Comparison of ENCODE assay signal across 23 cellular contexts in the genomic region with DNA sequence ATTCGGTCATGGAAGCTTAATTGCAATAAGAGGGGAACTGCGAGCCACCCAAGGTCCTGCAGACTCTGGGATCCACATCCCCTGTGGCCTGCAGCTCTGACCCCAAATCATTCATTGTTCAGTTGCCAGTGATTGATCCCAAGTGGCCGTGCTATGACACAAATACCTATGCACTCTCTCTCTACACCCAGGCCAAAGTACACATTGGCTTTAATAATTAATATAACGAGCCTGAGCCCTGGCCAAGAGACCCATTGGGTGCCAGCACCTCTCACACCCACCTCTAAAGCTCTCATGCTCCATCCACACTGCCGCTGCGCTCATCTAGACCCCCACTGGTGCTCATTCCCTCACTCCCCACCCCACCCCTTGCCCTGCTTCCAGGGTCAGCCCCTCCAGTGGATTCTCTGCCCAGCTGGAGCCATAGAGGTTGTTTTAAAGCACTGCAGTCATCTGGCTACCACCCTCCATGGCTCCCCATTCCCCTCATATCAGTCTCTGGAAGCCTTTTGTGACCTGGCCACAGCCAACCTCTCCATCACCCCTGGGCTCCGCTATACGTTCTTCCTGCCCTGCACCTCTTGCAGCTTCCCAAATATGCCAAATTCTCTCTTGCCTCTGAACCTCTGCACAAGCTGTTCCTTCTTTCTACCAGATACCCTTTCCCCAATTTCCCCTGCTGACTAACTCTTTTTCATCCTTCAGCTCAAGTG. TPM values are rescaled to one million over a fixed set of nuclear protein-coding genes. Genes with fewer than 3 reads are reported as not detected.
A peak's percentile ranks its signal among the peaks of the same experiment; 100 is the strongest.
DNase-seq lines count a peak whose midpoint lies in the region; ATAC-seq, FAIRE-seq and TF ChIP-seq lines count a peak whose summit lies in the region.
"Had no signal": no experiment of that assay in that cellular context is flagged by ENCODE, and none has a peak within 500 bp of the region (broad histone marks: within the 10 kb centered on the region; RNA-seq: fewer than 3 reads in every experiment).

No MANE protein-coding gene starts in this region.

- TF ChIP-seq RAD21 in K562 (CRISPR knock-in tag; conservative IDR thresholded peaks at IDR 0.05 in 1 of 2, IDR thresholded peaks at IDR 0.05 in 1 of 2) = no peak

- no peak overlapping the region for H2AFZ ChIP-seq in K562 (ENCODE audit: low read depth, low read length)

- TF ChIP-seq CTCF in HEK293 (tag by site-specific recombination; IDR thresholded peaks at IDR 0.05) (no peak), K562 (IDR thresholded peaks at IDR 0.05 in 2 of 3, conservative IDR thresholded peaks at IDR 0.05 in 1 of 3; ENCODE audit: insufficient read depth in 2 of 3, low read depth in 1 of 3, low read length in 3 of 3) (no peak), pancreas (IDR thresholded peaks at IDR 0.05) (no peak)

- no peak for DNase-seq in K562 (ENCODE audit: extremely low read depth in 1 of 4, low spot score in 3 of 4)
- DNase-seq in left lobe of liver (ENCODE audit: low spot score) = no peak
- no peak for DNase-seq in pancreas
- DNase-seq in NCI-H82 (lab: John Stamatoyannopoulos, UW) = no peak
- no peak for DNase-seq in SW480 (ENCODE audit: low spot score)
- DNase-seq: Calu3; DMS153; DND-41; KBM-7; NCI-H1105; NCI-H146; NCI-H1930; NCI-H2107; NCI-H446; NCI-H524 treated with DMSO at 0.1 percent for 48 hours; NCI-H774; NK-92 treated with Interleukin-12 subunit alpha and Interleukin-12 subunit beta, amount 100 ng/mL, for 24 hours; PC-3 had no signal

- BruUV-seq in K562 (replicated peaks; lab: Mats Ljungman, UMichigan) = no TSS peak

- FAIRE-seq in K562 (lab: Jason Lieb, UNC) = no peak
- no peak for FAIRE-seq in pancreas (lab: Jason Lieb, UNC)
- FAIRE-seq: GM12892, GM19239 had no signal

- H3K27ac ChIP-seq in HEK293 (ENCODE audit: extremely low read depth, low read depth, low read length) (no peak overlapping the region), K562 (ENCODE audit: extremely low read depth, low read depth, low read length) (no peak overlapping the region), pancreas (no peak overlapping the region)

- H3K4me2 ChIP-seq in K562 (ENCODE audit: insufficient read depth, low read length) = no peak overlapping the region

- H4K20me1 ChIP-seq in K562 (replicated peaks; ENCODE audit: control insufficient read depth, insufficient read depth, low read length) = no peaks in the 10 kb centered on the region

- H3K9me3 ChIP-seq in HEK293 (ENCODE audit: control insufficient read depth, insufficient read depth, low read depth, low read length) = no peaks in the 10 kb centered on the region
- H3K9me3 ChIP-seq in K562 (replicated peaks; ENCODE audit: control insufficient read depth, insufficient read depth, low read depth, low read length) = no peaks in the 10 kb centered on the region
- no peaks in the 10 kb centered on the region for H3K9me3 ChIP-seq in pancreas

- no peaks in the 10 kb centered on the region; the same call in 1 of the 2 replicates for H3K4me1 ChIP-seq in HEK293 (ENCODE audit: control insufficient read depth, insufficient read depth, low read length)
- H3K4me1 ChIP-seq in K562 (replicated peaks in 1 of 2; ENCODE audit: control insufficient read depth in 2 of 2, insufficient read depth in 2 of 2, low read length in 2 of 2) = peaks cover 13 to 24% of the 10 kb centered on the region in 2 experiments; a peak in 3 of 5 replicates
- H3K4me1 ChIP-seq in pancreas = no peaks in the 10 kb centered on the region

- no peak overlapping the region for H3K9ac ChIP-seq in K562 (ENCODE audit: insufficient read depth in 1 of 2, low read depth in 2 of 2, low read length in 2 of 2)

- in situ Hi-C loops in K562 (cut with MboI) = no loop called here

- CTCF ChIA-PET in HEK293 (lab: Yijun Ruan, JAX) (no interaction called here), K562 (lab: Yijun Ruan, JAX; ENCODE audit: low intra/inter-chr PET ratio) (no interaction called here)

- TF ChIP-seq POLR2A in K562 (conservative IDR thresholded peaks at IDR 0.05) = no peak

- POLR2A ChIA-PET in HEK293 (lab: Yijun Ruan, JAX) = no interaction called here
- POLR2A ChIA-PET in K562 (lab: Yijun Ruan, JAX) = interaction anchor here (0.5 to 1.0 kb wide), 2 partner anchors 14 to 469 kb away, joined by 3 read pairs; no protein-coding TSS in a partner anchor

- ATAC-seq in K562 = no peak
- peak; percentile 61 for ATAC-seq in left lobe of liver
- ATAC-seq in pancreas = peak in 3 of 4 donors; percentile 43 to 71 (median 49)
- ATAC-seq in GM19395 (IDR thresholded peaks at IDR 0.05; ENCODE audit: unreplicated experiment) = no peak
- ATAC-seq in GM19397 (IDR thresholded peaks at IDR 0.05; ENCODE audit: unreplicated experiment) = no peak
- ATAC-seq: PC-3 had no signal

- no peaks in the 10 kb centered on the region for H3K79me2 ChIP-seq in K562 (ENCODE audit: control insufficient read depth, insufficient read depth, low read length)

- 69% methylated on average over 8 of the region's 8 CpGs for WGBS in K562 (ENCODE audit: insufficient coverage, low coverage, missing lambda C conversion rate)
- WGBS in pancreas, 2 donors = 56 to 62% methylated on average over 8 of the region's 8 CpGs

- no peaks in the 10 kb centered on the region for H3K27me3 ChIP-seq in K562 (ENCODE audit: control insufficient read depth in 2 of 2, insufficient read depth in 2 of 2, low read length in 2 of 2)
- no peaks in the 10 kb centered on the region for H3K27me3 ChIP-seq in pancreas

- no peak for TF ChIP-seq EP300 in K562 (IDR thresholded peaks at IDR 0.05; ENCODE audit: low read length)

- H3K36me3 ChIP-seq in HEK293 (ENCODE audit: control insufficient read depth in 2 of 2, insufficient read depth in 1 of 2, low read length in 2 of 2) = no peaks in the 10 kb centered on the region
- no peaks in the 10 kb centered on the region for H3K36me3 ChIP-seq in K562 (ENCODE audit: control insufficient read depth, insufficient read depth, low read length)
- H3K36me3 ChIP-seq in pancreas = no peaks in the 10 kb centered on the region

- intact Hi-C loops in K562 (cut with micrococcal nuclease) (no loop called here), pancreas (cut with DNase I) (no loop called here)

- H3K4me3 ChIP-seq in HEK293 (ENCODE audit: low read depth, low read length) = no peak overlapping the region
- no peak overlapping the region for H3K4me3 ChIP-seq in K562
- H3K4me3 ChIP-seq in pancreas = no peak overlapping the region

- no peaks in the 10 kb centered on the region for H3K9me1 ChIP-seq in K562 (ENCODE audit: control insufficient read depth, insufficient read depth, low read length)

TF ChIP-seq in HEK293, 187 proteins besides CTCF, POLR2A, EP300 and RAD21 (continues in another document):
- TF ChIP-seq PRDM1 (tag by site-specific recombination; IDR thresholded peaks at IDR 0.05) (no peak), ZBTB8A (tag by site-specific recombination; IDR thresholded peaks at IDR 0.05) (no peak), ZNF16 (tag by site-specific recombination; IDR thresholded peaks at IDR 0.05; ENCODE audit: low read depth) (peak; percentile 65)
- TF ChIP-seq, protein P1, sequence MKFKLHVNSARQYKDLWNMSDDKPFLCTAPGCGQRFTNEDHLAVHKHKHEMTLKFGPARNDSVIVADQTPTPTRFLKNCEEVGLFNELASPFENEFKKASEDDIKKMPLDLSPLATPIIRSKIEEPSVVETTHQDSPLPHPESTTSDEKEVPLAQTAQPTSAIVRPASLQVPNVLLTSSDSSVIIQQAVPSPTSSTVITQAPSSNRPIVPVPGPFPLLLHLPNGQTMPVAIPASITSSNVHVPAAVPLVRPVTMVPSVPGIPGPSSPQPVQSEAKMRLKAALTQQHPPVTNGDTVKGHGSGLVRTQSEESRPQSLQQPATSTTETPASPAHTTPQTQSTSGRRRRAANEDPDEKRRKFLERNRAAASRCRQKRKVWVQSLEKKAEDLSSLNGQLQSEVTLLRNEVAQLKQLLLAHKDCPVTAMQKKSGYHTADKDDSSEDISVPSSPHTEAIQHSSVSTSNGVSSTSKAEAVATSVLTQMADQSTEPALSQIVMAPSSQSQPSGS (tag by site-specific recombination; IDR thresholded peaks at IDR 0.05; ENCODE audit: low read depth) = no peak

TF ChIP-seq in K562, 482 proteins besides CTCF, POLR2A, EP300 and RAD21:
- TF ChIP-seq ILK (tag; IDR thresholded peaks at IDR 0.05; ENCODE audit: borderline replicate concordance, low read depth) = no peak
- peak; percentile 39 for TF ChIP-seq ZFP36 (IDR thresholded peaks at IDR 0.05; ENCODE audit: low read depth, low read length, partially characterized antibody)
- peak; percentile 59; the same call in 1 of the 2 replicates for TF ChIP-seq BCOR (IDR thresholded peaks at IDR 0.05)

RNA-seq across cellular contexts. Expression of a gene that starts 37.7 kb away (rescaled TPM):
- 361 and 756 TPM in 2 replicates for total RNA-seq in K562 (2011; cell fraction: chromatin; rRNA removed; ENCODE audit: low replicate concordance)
- total RNA-seq in K562 (2011; cell fraction: nucleolus; rRNA removed) = 315 and 326 TPM in 2 replicates
- 358 and 388 TPM in 2 replicates for total RNA-seq in K562 (2011; cell fraction: nucleoplasm; rRNA removed)
- total RNA-seq in K562 (2014; rRNA removed) (106 and 223 TPM in 2 replicates), K562 (2014; rRNA removed; fragmentation: Illumina TruSeq; extraction: Trizol) (79.6 and 90.2 TPM in 2 replicates), K562 (2015; rRNA removed; fragmentation: Illumina TruSeq; extraction: Trizol) (91.9 and 93.2 TPM in 2 replicates), K562 (2021) (194 and 203 TPM in 2 replicates), left lobe of liver (3.2 TPM), pancreas (10 to 100 TPM in 2 of 6 donors, 1 to 10 TPM in 4; 2.1 to 11.6 (median 3.4) TPM)
- polyA plus RNA-seq in K562 (2011; rRNA removed) (71.4 and 100 TPM in 2 replicates), K562 (2014; fragmentation: Illumina TruSeq; extraction: Trizol) (121 and 139 TPM in 2 replicates), K562 (2014; fragmentation: Nextera tagmentation; extraction: Ambion mirVana) (10 to 100 TPM; 12.3 to 14.8 TPM), K562 (2014; rRNA removed) (111 and 129 TPM in 2 replicates), pancreas (1 to 10 TPM; 2.4 to 6.1 TPM)
- 56.5 and 73.9 TPM in 2 replicates for polyA plus RNA-seq in K562 (2011; cell fraction: cytosol; rRNA removed)
- polyA plus RNA-seq in K562 (2011; cell fraction: nucleus; rRNA removed) = 434 and 457 TPM in 2 replicates
- polyA plus RNA-seq in K562 (2012) = 52.3 and 64.9 TPM in 2 replicates
- polyA minus RNA-seq in K562 (2011; rRNA and poly(A)+ RNA removed) = 75.5 and 106 TPM in 2 replicates
- 40.8 and 83.0 TPM in 2 replicates for polyA minus RNA-seq in K562 (2011; cell fraction: cytosol; rRNA and poly(A)+ RNA removed)
- polyA minus RNA-seq in K562 (2011; cell fraction: nucleus; rRNA and poly(A)+ RNA removed) = 138 and 192 TPM in 2 replicates

Comparison
In these comparisons a context has a peak if more than half of its experiments do, and no peak if none do; other contexts are left out.
1. ATAC-seq: peak in left lobe of liver (single experiment) and pancreas (3 of 4); none in K562 (single experiment), GM19395 (single experiment) and GM19397 (single experiment).
2. RNA of a gene that starts 37.7 kb away (total RNA-seq): 79.6 to 756 TPM in K562; 2.1 to 11.6 TPM in pancreas and 3.2 TPM in left lobe of liver (single experiment); every median in the first group is over 4 times any median in the second.